ENCODE assay signal across 14 cellular contexts in genomic region chr10:78981257-78981969, GRCh38.
A peak's percentile ranks its signal among the peaks of the same experiment; 100 is the strongest.
DNase-seq lines count a peak whose midpoint lies in the region; ATAC-seq, FAIRE-seq and TF ChIP-seq lines count a peak whose summit lies in the region.
"Had no signal": no experiment of that assay in that cellular context is flagged by ENCODE, and none has a peak within 500 bp of the region (broad histone marks: within the 10 kb centered on the region; RNA-seq: fewer than 3 reads in every experiment).

No MANE protein-coding gene starts in this region.

- no peaks in the 10 kb centered on the region for H3K9me1 ChIP-seq in K562 (ENCODE audit: control insufficient read depth, insufficient read depth, low read length)

- H3K36me3 ChIP-seq in K562 (ENCODE audit: control insufficient read depth, insufficient read depth, low read length) (no peaks in the 10 kb centered on the region), mucosa of descending colon (ENCODE audit: low read depth) (no peaks in the 10 kb centered on the region)
- H3K36me3 ChIP-seq: ovary had no signal

- H4K20me1 ChIP-seq in K562 (replicated peaks; ENCODE audit: control insufficient read depth, insufficient read depth, low read length): 0 out of 2 replicates have a peak, but pooled peaks cover 3% of the 10 kb centered on the region

- no peak overlapping the region for H2AFZ ChIP-seq in K562 (ENCODE audit: low read depth, low read length)

- no peaks in the 10 kb centered on the region for H3K27me3 Mint-ChIP-seq in CD4-positive, alpha-beta T cell

- TF ChIP-seq POLR2A in K562 (conservative IDR thresholded peaks at IDR 0.05): no peak

- TF ChIP-seq CTCF in K562 (IDR thresholded peaks at IDR 0.05 in 2 of 3, conservative IDR thresholded peaks at IDR 0.05 in 1 of 3; ENCODE audit: insufficient read depth in 2 of 3, low read depth in 1 of 3, low read length in 3 of 3) (no peak), mucosa of descending colon (IDR thresholded peaks at IDR 0.05) (no peak)
- TF ChIP-seq CTCF in CD4-positive, alpha-beta T cell (IDR thresholded peaks at IDR 0.05): no peak

- no peaks in the 10 kb centered on the region for H3K79me2 ChIP-seq in K562 (ENCODE audit: control insufficient read depth, insufficient read depth, low read length)

- WGBS in K562 (ENCODE audit: insufficient coverage, low coverage, missing lambda C conversion rate): 4% methylated on average over 6 of the region's 6 CpGs

- no TSS peak for BruUV-seq in K562 (replicated peaks; lab: Mats Ljungman, UMichigan)

- H3K4me3 ChIP-seq in K562 (no peak overlapping the region), mucosa of descending colon (no peak overlapping the region)
- H3K4me3 ChIP-seq: ovary had no signal

- H3K9me3 ChIP-seq in K562 (replicated peaks; ENCODE audit: control insufficient read depth, insufficient read depth, low read depth, low read length): no peaks in the 10 kb centered on the region
- H3K9me3 ChIP-seq in CD4-positive, alpha-beta T cell (ENCODE audit: control insufficient read depth, low read length): no peaks in the 10 kb centered on the region
- H3K9me3 ChIP-seq in mucosa of descending colon: no peaks in the 10 kb centered on the region
- H3K9me3 ChIP-seq: ovary had no signal

- intact Hi-C loops in K562 (cut with micrococcal nuclease) (no loop called here), mucosa of descending colon (cut with DNase I, micrococcal nuclease) (no loop called here)
- intact Hi-C loops in CD4-positive, alpha-beta T cell (cut with DNase I, micrococcal nuclease): no loop called here

- no peak overlapping the region for H3K27ac ChIP-seq in K562 (ENCODE audit: extremely low read depth, low read depth, low read length)
- no peak overlapping the region for H3K27ac ChIP-seq in CD4-positive, alpha-beta T cell (ENCODE audit: low read depth, low read length)
- H3K27ac ChIP-seq: ovary had no signal

- in situ Hi-C loops in K562 (cut with MboI): no loop called here

- POLR2A ChIA-PET in K562 (lab: Yijun Ruan, JAX): interaction anchor here (0.6 kb wide), 1 partner anchor 13 kb away, joined by 3 read pairs; no protein-coding TSS in a partner anchor
- POLR2A ChIA-PET in CD4-positive, alpha-beta T cell (lab: Charles Lee): no interaction called here

- CTCF ChIA-PET in K562 (lab: Yijun Ruan, JAX; ENCODE audit: low intra/inter-chr PET ratio): no interaction called here
- CTCF ChIA-PET in CD4-positive, alpha-beta T cell (lab: Charles Lee): no interaction called here

- FAIRE-seq in GM18507 (lab: Jason Lieb, UNC): peak; percentile 62
- FAIRE-seq in K562 (lab: Jason Lieb, UNC): no peak

- H3K4me3 Mint-ChIP-seq in CD4-positive, alpha-beta T cell: no peak overlapping the region
- H3K4me3 Mint-ChIP-seq: immature natural killer cell had no signal

- TF ChIP-seq RAD21 in K562 (CRISPR knock-in tag; conservative IDR thresholded peaks at IDR 0.05 in 1 of 2, IDR thresholded peaks at IDR 0.05 in 1 of 2): no peak

- H3K36me3 Mint-ChIP-seq in CD4-positive, alpha-beta T cell (ENCODE audit: low read depth): no peaks in the 10 kb centered on the region

- no peaks in the 10 kb centered on the region for H3K9me3 Mint-ChIP-seq in CD4-positive, alpha-beta T cell
- H3K9me3 Mint-ChIP-seq: immature natural killer cell had no signal

- H3K9ac ChIP-seq in K562 (ENCODE audit: insufficient read depth in 1 of 2, low read depth in 2 of 2, low read length in 2 of 2): peak overlapping the region in 1 of 2 experiments; percentile 19; a peak in 1 of 4 replicates

- H3K27ac Mint-ChIP-seq in CD4-positive, alpha-beta T cell: no peak overlapping the region

- H3K4me1 Mint-ChIP-seq in CD4-positive, alpha-beta T cell (ENCODE audit: low read depth): peaks cover 13% of the 10 kb centered on the region
- H3K4me1 Mint-ChIP-seq: immature natural killer cell had no signal

- no peak overlapping the region for H3K4me2 ChIP-seq in K562 (ENCODE audit: insufficient read depth, low read length)

- DNase-seq in GM18507 (ENCODE audit: extremely low spot score, insufficient read length, low read depth): peak; percentile 12
- no peak for DNase-seq in K562 (ENCODE audit: extremely low read depth in 1 of 4, low spot score in 3 of 4)
- no peak for DNase-seq in CD4-positive, alpha-beta T cell
- DNase-seq in NCI-H345 (lab: John Stamatoyannopoulos, UW): no peak
- no peak for DNase-seq in mucosa of descending colon
- DNase-seq in hippocampal formation (lab: John Stamatoyannopoulos, UW): no peak
- DNase-seq: activated T-cell treated with anti-CD3 and anti-CD28 coated beads for 4 hours; effector CD4-positive, alpha-beta T cell; GDM1; ovary; SHP77 had no signal

- ATAC-seq in GM19351 (IDR thresholded peaks at IDR 0.05; ENCODE audit: unreplicated experiment) (peak; percentile 93), HG03175 (IDR thresholded peaks at IDR 0.05; ENCODE audit: unreplicated experiment) (peak; percentile 60), K562 (peak; percentile 17; the same call in 2 of the 3 replicates), mucosa of descending colon (no peak)
- no peak for ATAC-seq in CD4-positive, alpha-beta T cell (ENCODE audit: poor library complexity)

- TF ChIP-seq EP300 in K562 (IDR thresholded peaks at IDR 0.05; ENCODE audit: low read length): no peak

- H3K27me3 ChIP-seq in K562 (ENCODE audit: control insufficient read depth in 2 of 2, insufficient read depth in 2 of 2, low read length in 2 of 2): peaks cover 55 to 91% of the 10 kb centered on the region in 2 experiments
- H3K27me3 ChIP-seq in CD4-positive, alpha-beta T cell (ENCODE audit: control insufficient read depth, insufficient read depth, low read length): no peaks in the 10 kb centered on the region
- H3K27me3 ChIP-seq: ovary had no signal

- H3K4me1 ChIP-seq in K562 (replicated peaks in 1 of 2; ENCODE audit: control insufficient read depth in 2 of 2, insufficient read depth in 2 of 2, low read length in 2 of 2) (peaks cover 0 to 4% of the 10 kb centered on the region in 2 experiments; a peak in 2 of 5 replicates), mucosa of descending colon (ENCODE audit: low read depth) (no peaks in the 10 kb centered on the region)

TF ChIP-seq in K562, 482 proteins besides CTCF, POLR2A, EP300 and RAD21:
- TF ChIP-seq ZFP36 (IDR thresholded peaks at IDR 0.05; ENCODE audit: low read depth, low read length, partially characterized antibody): peak; percentile 51
- TF ChIP-seq ZNF445 (CRISPR knock-in tag; IDR thresholded peaks at IDR 0.05; ENCODE audit: low read depth): no peak
- no peak for TF ChIP-seq CBX3 (IDR thresholded peaks at IDR 0.05; ENCODE audit: borderline replicate concordance in 1 of 2, low read length in 2 of 2)
- TF ChIP-seq FOXJ2 (tag; IDR thresholded peaks at IDR 0.05): no peak
- no peak for TF ChIP-seq HCFC1 (IDR thresholded peaks at IDR 0.05; ENCODE audit: low read depth, low read length)
- TF ChIP-seq ZKSCAN1 (IDR thresholded peaks at IDR 0.05; ENCODE audit: low read depth, low read length): peak; percentile 94
- no peak for TF ChIP-seq CC2D1A (IDR thresholded peaks at IDR 0.05)

Comparison
In these comparisons a context has a peak if more than half of its experiments do, and no peak if none do; other contexts are left out.
1. ATAC-seq: peak in GM19351 (single experiment), HG03175 (single experiment) and K562 (single experiment); none in CD4-positive, alpha-beta T cell (single experiment) and mucosa of descending colon (single experiment).